ENCODE assay signal across 17 cellular contexts in genomic region chr12:80313184-80313583, GRCh38.
DNase-seq lines count a peak whose midpoint lies in the region; ATAC-seq and TF ChIP-seq lines count a peak whose summit lies in the region.
"Had no signal": no experiment of that assay in that cellular context is flagged by ENCODE, and none has a peak within 500 bp of the region (broad histone marks: within the 10 kb centered on the region; RNA-seq: fewer than 3 reads in every experiment).

No MANE protein-coding gene starts in this region.

- TF ChIP-seq CTCF in A673 (conservative IDR thresholded peaks at IDR 0.05; ENCODE audit: low read depth, low read length) (peak; percentile 56; the same call in 1 of the 2 replicates), PC-3 (conservative IDR thresholded peaks at IDR 0.05; ENCODE audit: low read depth, low read length) (peak; percentile 55), fibroblast of the aortic adventitia (IDR thresholded peaks at IDR 0.05; ENCODE audit: insufficient read depth, low read length) (no peak), GM20000 (IDR thresholded peaks at IDR 0.05; ENCODE audit: extremely low read depth, missing control alignments) (no peak)

- no peaks in the 10 kb centered on the region for H3K4me1 Mint-ChIP-seq in activated T-helper 17 cell treated with anti-CD3 and anti-CD28 coated beads, Interleukin-2, amount 50 U/mL, for 72 hours

- H3K79me2 ChIP-seq in PC-3 (ENCODE audit: low read length), result no peaks in the 10 kb centered on the region

- no peaks in the 10 kb centered on the region for H3K9me3 Mint-ChIP-seq in activated T-helper 17 cell treated with anti-CD3 and anti-CD28 coated beads, Interleukin-2, amount 50 U/mL, for 72 hours

- H3K27ac Mint-ChIP-seq in activated T-helper 17 cell treated with anti-CD3 and anti-CD28 coated beads, Interleukin-2, amount 50 U/mL, for 72 hours, result no peak overlapping the region
- H3K27ac Mint-ChIP-seq: mesothelial cell of epicardium had no signal

- intact Hi-C loops in A673 (cut with micrococcal nuclease; ENCODE audit: unreplicated experiment), result loop anchor here (10.0 kb wide), 1 partner anchor 452 kb away; no protein-coding TSS in a partner anchor
- intact Hi-C loops in PC-3 (cut with micrococcal nuclease), result loop anchor here (2.0 to 5.0 kb wide), 4 partner anchors 99 to 359 kb away; no protein-coding TSS in a partner anchor

- no peaks in the 10 kb centered on the region for H3K27me3 ChIP-seq in A673 (replicated peaks; ENCODE audit: insufficient read depth, low read depth, low read length, poor library complexity)
- H3K27me3 ChIP-seq in PC-3 (ENCODE audit: low read length), result no peaks in the 10 kb centered on the region

- ATAC-seq in PC-3, result 0 out of 2 replicates have a peak, but pooled peaks have one; percentile 33
- no peak for ATAC-seq in GM19452 (IDR thresholded peaks at IDR 0.05; ENCODE audit: unreplicated experiment)
- no peak for ATAC-seq in GM18868 (IDR thresholded peaks at IDR 0.05; ENCODE audit: unreplicated experiment)
- no peak for ATAC-seq in activated T-helper 17 cell treated with anti-CD3 and anti-CD28 coated beads, Interleukin-2, amount 50 U/mL, for 72 hours (replicated peaks)

- POLR2A ChIA-PET in A673 (lab: Charles Lee; ENCODE audit: low non-redundant PET), result no interaction called here
- POLR2A ChIA-PET in PC-3 (lab: Charles Lee; ENCODE audit: unreplicated experiment), result no interaction called here

- H3K36me3 Mint-ChIP-seq in activated T-helper 17 cell treated with anti-CD3 and anti-CD28 coated beads, Interleukin-2, amount 50 U/mL, for 72 hours (ENCODE audit: low read depth), result no peaks in the 10 kb centered on the region
- H3K36me3 Mint-ChIP-seq: mesothelial cell of epicardium had no signal

- no TSS peak for BruUV-seq in A673 (replicated peaks; lab: Mats Ljungman, UMichigan)
- BruUV-seq in PC-3 (replicated peaks; lab: Mats Ljungman, UMichigan), result no TSS peak

- H3K27ac ChIP-seq in A673 (ENCODE audit: low read depth, low read length, poor library complexity, severe bottlenecking) (no peak overlapping the region), PC-3 (ENCODE audit: low read length) (no peak overlapping the region)
- H3K27ac ChIP-seq: epithelial cell of prostate had no signal

- H3K9me3 ChIP-seq in A673 (ENCODE audit: low read depth, low read length, poor library complexity, severe bottlenecking), result no peaks in the 10 kb centered on the region
- H3K9me3 ChIP-seq in PC-3 (ENCODE audit: low read length), result no peaks in the 10 kb centered on the region

- peak overlapping the region; percentile 71 for H2AFZ ChIP-seq in PC-3 (ENCODE audit: low read length)

- H3K4me1 ChIP-seq in A673 (ENCODE audit: insufficient read depth, low read length, poor library complexity, severe bottlenecking), result no peaks in the 10 kb centered on the region
- no peaks in the 10 kb centered on the region for H3K4me1 ChIP-seq in PC-3 (ENCODE audit: insufficient read depth, low read length)

- H3K4me3 Mint-ChIP-seq in activated T-helper 17 cell treated with anti-CD3 and anti-CD28 coated beads, Interleukin-2, amount 50 U/mL, for 72 hours, result no peak overlapping the region
- H3K4me3 Mint-ChIP-seq: mesothelial cell of epicardium had no signal

- H3K4me3 ChIP-seq in A673 (ENCODE audit: low read depth, low read length, poor library complexity, severe bottlenecking), result no peak overlapping the region
- no peak overlapping the region for H3K4me3 ChIP-seq in PC-3 (ENCODE audit: low read length)
- H3K4me3 ChIP-seq in fibroblast of the aortic adventitia (ENCODE audit: low read depth, low read length), result no peak overlapping the region

- no peak overlapping the region for H3K9ac ChIP-seq in PC-3 (ENCODE audit: low read length)

- CTCF ChIA-PET in A673 (lab: Charles Lee) (interaction anchor here (0.7 kb wide), 1 partner anchor 358 kb away, joined by 5 read pairs; no protein-coding TSS in a partner anchor), PC-3 (lab: Charles Lee) (interaction anchor here (0.8 kb wide), 1 partner anchor 118 kb away, joined by 4 read pairs; no protein-coding TSS in a partner anchor)

- H3K36me3 ChIP-seq in A673 (ENCODE audit: insufficient read depth, low read length, poor library complexity, severe bottlenecking), result no peaks in the 10 kb centered on the region
- no peaks in the 10 kb centered on the region for H3K36me3 ChIP-seq in PC-3 (ENCODE audit: low read depth, low read length)

- no peaks in the 10 kb centered on the region for H3F3A ChIP-seq in PC-3 (ENCODE audit: low read length, unreplicated experiment)

- H4K20me1 ChIP-seq in PC-3 (ENCODE audit: low read length), result no peaks in the 10 kb centered on the region

- DNase-seq in A673 (ENCODE audit: low spot score) (peak; percentile 28), ELR (ENCODE audit: low read depth) (peak; percentile 20), PC-3 (peak; percentile 49), fibroblast of the aortic adventitia (ENCODE audit: low read depth) (peak; percentile 35), GM20000 (ENCODE audit: low spot score) (no peak)
- DNase-seq: activated effector memory CD4-positive, alpha-beta T cell treated with Interleukin-2 at 50 U/mL for 16 hours; MV-4-11; NCI-H2107; nucleus accumbens; Right ventricle myocardium superior; stimulated activated CD4-positive, alpha-beta T cell treated with anti-CD3 and anti-CD28 coated beads, Interleukin-2, amount 100 ng/mL, for 48 hours; substantia nigra had no signal

- no peak overlapping the region for H3K4me2 ChIP-seq in PC-3 (ENCODE audit: low read length)

- no peaks in the 10 kb centered on the region for H3K9me2 ChIP-seq in PC-3 (replicated peaks; ENCODE audit: low read length)

- no peaks in the 10 kb centered on the region for H3K27me3 Mint-ChIP-seq in activated T-helper 17 cell treated with anti-CD3 and anti-CD28 coated beads, Interleukin-2, amount 50 U/mL, for 72 hours

Comparison
In these comparisons a context has a peak if more than half of its experiments do, and no peak if none do; other contexts are left out.
1. CTCF ChIP-seq: peak in A673 (single experiment) and PC-3 (single experiment); none in fibroblast of the aortic adventitia (single experiment) and GM20000 (single experiment).